8 cellular contexts compared by ENCODE assay signal in genomic region chr2:61178603-61179545, GRCh38. TPM values are rescaled to one million over a fixed set of nuclear protein-coding genes. Genes with fewer than 3 reads are reported as not detected.
DNase-seq lines count a peak whose midpoint lies in the region; ATAC-seq and TF ChIP-seq lines count a peak whose summit lies in the region.

No MANE protein-coding gene starts in this region.

- H3K36me3 ChIP-seq in thyroid gland = peaks cover 14 to 17% of the 10 kb centered on the region in 2 donors

- H3K4me1 ChIP-seq in thyroid gland = peaks cover 34 to 42% of the 10 kb centered on the region in 2 donors

- H3K27me3 Mint-ChIP-seq in activated T-helper 1 cell treated with anti-CD3 and anti-CD28 coated beads, Interleukin-12 subunit alpha, Interleukin-12 subunit beta, Interleukin-2, Interleukin-4 antibody, amounts not matched to agents 30 ng/mL and 10 ng/mL and 1 ng/mL, durations not matched to agents 14 hours and 24 hours and 36 hours (ENCODE audit: insufficient read depth) = peaks cover 8% of the 10 kb centered on the region
- peaks cover 6 to 15% (median 10%) of the 10 kb centered on the region in 3 donors for H3K27me3 Mint-ChIP-seq in immature natural killer cell (ENCODE audit: low read depth in 3 of 3)

- no peak for TF ChIP-seq CTCF in thyroid gland (IDR thresholded peaks at IDR 0.05)

- 76 to 81% methylated on average over 22 of the region's 22 CpGs for WGBS in thyroid gland, 2 donors

- intact Hi-C loops in Right ventricle myocardium superior (cut with DNase I) = no loop called here
- intact Hi-C loops in Right ventricle myocardium inferior (cut with DNase I) = no loop called here
- intact Hi-C loops in activated T-helper 1 cell treated with anti-CD3 and anti-CD28 coated beads, Interleukin-12 subunit alpha, Interleukin-12 subunit beta, Interleukin-2, Interleukin-4 antibody, amounts not matched to agents 30 ng/mL and 10 ng/mL and 1 ng/mL, durations not matched to agents 14 hours and 24 hours and 36 hours (cut with micrococcal nuclease) = loop anchor here (5.0 to 10.0 kb wide), 3 partner anchors 297 to 516 kb away; partner anchors contain the start of gene REL
- intact Hi-C loops in thyroid gland (cut with DNase I) = loop anchor here (10.0 kb wide), 1 partner anchor 586 kb away; no protein-coding TSS in a partner anchor

- peak overlapping the region; percentile 70 for H3K27ac Mint-ChIP-seq in activated T-helper 1 cell treated with anti-CD3 and anti-CD28 coated beads, Interleukin-12 subunit alpha, Interleukin-12 subunit beta, Interleukin-2, Interleukin-4 antibody, amounts not matched to agents 30 ng/mL and 10 ng/mL and 1 ng/mL, durations not matched to agents 14 hours and 24 hours and 36 hours
- peak overlapping the region; percentile 81 to 98 (median 87) for H3K27ac Mint-ChIP-seq in immature natural killer cell

- H3K4me1 Mint-ChIP-seq in activated T-helper 1 cell treated with anti-CD3 and anti-CD28 coated beads, Interleukin-12 subunit alpha, Interleukin-12 subunit beta, Interleukin-2, Interleukin-4 antibody, amounts not matched to agents 30 ng/mL and 10 ng/mL and 1 ng/mL, durations not matched to agents 14 hours and 24 hours and 36 hours (ENCODE audit: low read depth) = peaks cover 63% of the 10 kb centered on the region
- peaks cover 67 to 73% of the 10 kb centered on the region in 2 donors for H3K4me1 Mint-ChIP-seq in immature natural killer cell

- TF ChIP-seq POLR2A in thyroid gland (IDR thresholded peaks at IDR 0.05) = no peak

- DNase-seq in Right ventricle myocardium superior (peak; percentile 47), Right ventricle myocardium inferior (ENCODE audit: missing footprints) (no peak), immature natural killer cell (no peak), thyroid gland (peak; percentile 82 to 83), NCI-H1417 (lab: John Stamatoyannopoulos, UW) (no peak), DMS153 (lab: John Stamatoyannopoulos, UW) (no peak)
- no peak for DNase-seq in activated T-helper 1 cell treated with anti-CD3 and anti-CD28 coated beads, Interleukin-12 subunit alpha, Interleukin-12 subunit beta, Interleukin-2, Interleukin-4 antibody, amounts not matched to agents 30 ng/mL and 10 ng/mL and 1 ng/mL, durations not matched to agents 14 hours and 24 hours and 36 hours (ENCODE audit: low spot score)

- peak overlapping the region; percentile 96 to 100 (median 99) for H3K27ac ChIP-seq in thyroid gland

- ATAC-seq in Right ventricle myocardium superior (ENCODE audit: poor library complexity) (no peak), Right ventricle myocardium inferior (no peak), HG02571 (IDR thresholded peaks at IDR 0.05; ENCODE audit: unreplicated experiment) (no peak)

- peaks cover 46% of the 10 kb centered on the region for H3K36me3 Mint-ChIP-seq in activated T-helper 1 cell treated with anti-CD3 and anti-CD28 coated beads, Interleukin-12 subunit alpha, Interleukin-12 subunit beta, Interleukin-2, Interleukin-4 antibody, amounts not matched to agents 30 ng/mL and 10 ng/mL and 1 ng/mL, durations not matched to agents 14 hours and 24 hours and 36 hours (ENCODE audit: low read depth)
- peaks cover 23 to 31% (median 29%) of the 10 kb centered on the region in 3 donors for H3K36me3 Mint-ChIP-seq in immature natural killer cell

- no peaks in the 10 kb centered on the region for H3K9me3 Mint-ChIP-seq in activated T-helper 1 cell treated with anti-CD3 and anti-CD28 coated beads, Interleukin-12 subunit alpha, Interleukin-12 subunit beta, Interleukin-2, Interleukin-4 antibody, amounts not matched to agents 30 ng/mL and 10 ng/mL and 1 ng/mL, durations not matched to agents 14 hours and 24 hours and 36 hours
- H3K9me3 Mint-ChIP-seq in immature natural killer cell = no peaks in the 10 kb centered on the region

- peak overlapping the region; percentile 90 for H3K4me3 Mint-ChIP-seq in activated T-helper 1 cell treated with anti-CD3 and anti-CD28 coated beads, Interleukin-12 subunit alpha, Interleukin-12 subunit beta, Interleukin-2, Interleukin-4 antibody, amounts not matched to agents 30 ng/mL and 10 ng/mL and 1 ng/mL, durations not matched to agents 14 hours and 24 hours and 36 hours
- H3K4me3 Mint-ChIP-seq in immature natural killer cell = peak overlapping the region; percentile 77 to 93 (median 89)

- peak overlapping the region in 1 of 3 donors; percentile 80 for H3K4me3 ChIP-seq in thyroid gland (replicated peaks in 1 of 3)

- H3K27me3 ChIP-seq in thyroid gland = no peaks in the 10 kb centered on the region

- no peaks in the 10 kb centered on the region for H3K9me3 ChIP-seq in thyroid gland

RNA-seq across cellular contexts. Expression of gene C2orf74, which starts 16.9 kb away (rescaled TPM):
- total RNA-seq in Right ventricle myocardium superior (30.7 TPM), Right ventricle myocardium inferior (30.1 TPM), thyroid gland (10 to 100 TPM; 12.7 to 29.8 (median 20.6) TPM)
- total RNA-seq in activated T-helper 1 cell treated with anti-CD3 and anti-CD28 coated beads, Interleukin-12 subunit alpha, Interleukin-12 subunit beta, Interleukin-2, Interleukin-4 antibody, amounts not matched to agents 30 ng/mL and 10 ng/mL and 1 ng/mL, durations not matched to agents 14 hours and 24 hours and 36 hours = 7.0 and 9.7 TPM in 2 replicates
- 10 to 100 TPM; 23.7 to 40.2 (median 28.4) TPM for polyA plus RNA-seq in immature natural killer cell

Comparison
In these comparisons a context has a peak if more than half of its experiments do, and no peak if none do; other contexts are left out.
1. DNase-seq: peak in Right ventricle myocardium superior (single experiment) and thyroid gland (2 of 2); none in Right ventricle myocardium inferior (single experiment), activated T-helper 1 cell treated with anti-CD3 and anti-CD28 coated beads, Interleukin-12 subunit alpha, Interleukin-12 subunit beta, Interleukin-2, Interleukin-4 antibody, amounts not matched to agents 30 ng/mL and 10 ng/mL and 1 ng/mL, durations not matched to agents 14 hours and 24 hours and 36 hours (single experiment), immature natural killer cell (0 of 3), NCI-H1417 (0 of 3) and DMS153 (single experiment).
2. intact Hi-C loops: an anchor here in activated T-helper 1 cell treated with anti-CD3 and anti-CD28 coated beads, Interleukin-12 subunit alpha, Interleukin-12 subunit beta, Interleukin-2, Interleukin-4 antibody, amounts not matched to agents 30 ng/mL and 10 ng/mL and 1 ng/mL, durations not matched to agents 14 hours and 24 hours and 36 hours (5.0 to 10.0 kb wide) and thyroid gland (10.0 kb wide); none called in Right ventricle myocardium superior and Right ventricle myocardium inferior.